In genomic region chr7:82423446-82423845, GRCh38 we compare ENCODE assay signal across 1 cellular context.
TF ChIP-seq lines count a peak whose summit lies in the region.

No MANE protein-coding gene starts in this region.

TF ChIP-seq in GM12878, 131 proteins besides CTCF, POLR2A, EP300 and RAD21 (continued from another document):
- peak; percentile 60 for TF ChIP-seq MLLT1 (IDR thresholded peaks at IDR 0.05)
TF ChIP-seq in GM12878: peak in this region for 1.
